In genomic region chr19:30799854-30800755, GRCh38 we compare ENCODE assay signal across 8 cellular contexts.
DNase-seq lines count a peak whose midpoint lies in the region; TF ChIP-seq lines count a peak whose summit lies in the region.

No MANE protein-coding gene starts in this region.

- no peaks in the 10 kb centered on the region for H3K36me3 ChIP-seq in adipocyte (ENCODE audit: control insufficient read depth, insufficient read depth, low read length, severe bottlenecking)

- H3K9ac ChIP-seq in adipocyte (ENCODE audit: low read length): no peak overlapping the region

- H3K27me3 ChIP-seq in adipocyte (replicated peaks; ENCODE audit: control insufficient read depth, insufficient read depth, low read length): peaks cover 25% of the 10 kb centered on the region

- TF ChIP-seq CTCF in GM10248 (IDR thresholded peaks at IDR 0.05; ENCODE audit: control extremely low read depth, extremely low read depth, low read depth, missing control alignments): peak; percentile 11

- H3K4me3 ChIP-seq in adipocyte (ENCODE audit: low read length): no peak overlapping the region

- peak; percentile 36 for DNase-seq in GM10248 (ENCODE audit: extremely low spot score)
- DNase-seq in NCI-H1105 treated with DMSO at 0.1 percent for 48 hours (lab: John Stamatoyannopoulos, UW): peak; percentile 20
- peak; percentile 1 for DNase-seq in adipocyte (ENCODE audit: low read depth)
- DNase-seq in iPS-NIHi7 (ENCODE audit: extremely low spot score): peak; percentile 93
- DNase-seq in stimulated activated CD4-positive, alpha-beta T cell treated with anti-CD3 and anti-CD28 coated beads, Interleukin-4, amount 100 ng/mL, for 48 hours (ENCODE audit: low read depth in 2 of 2): peak; percentile 16 to 30
- DNase-seq in NCI-H226: no peak
- no peak for DNase-seq in T1000 (lab: John Stamatoyannopoulos, UW)
- DNase-seq in activated gamma-delta T cell treated with Interleukin-2 at 50 U/mL for 16 hours: no peak

- H3K4me1 ChIP-seq in adipocyte (ENCODE audit: control insufficient read depth, insufficient read depth, low read length): no peaks in the 10 kb centered on the region

- CTCF ChIA-PET in GM10248 (lab: Yijun Ruan, JAX): interaction anchor here (1.8 to 1.9 kb wide), 2 partner anchors 8 to 16 kb away, joined by 4 to 5 read pairs; no protein-coding TSS in a partner anchor

- POLR2A ChIA-PET in GM10248 (lab: Yijun Ruan, JAX): no interaction called here

- no peaks in the 10 kb centered on the region for H3K9me3 ChIP-seq in adipocyte (ENCODE audit: control insufficient read depth, low read length)

Comparison
In these comparisons a context has a peak if more than half of its experiments do, and no peak if none do; other contexts are left out.
1. DNase-seq: peak in GM10248 (single experiment), NCI-H1105 treated with DMSO at 0.1 percent for 48 hours (single experiment), adipocyte (single experiment), iPS-NIHi7 (single experiment) and stimulated activated CD4-positive, alpha-beta T cell treated with anti-CD3 and anti-CD28 coated beads, Interleukin-4, amount 100 ng/mL, for 48 hours (2 of 2); none in NCI-H226 (single experiment), T1000 (single experiment) and activated gamma-delta T cell treated with Interleukin-2 at 50 U/mL for 16 hours (single experiment).